In genomic region chr6:119116712-119117281, GRCh38 we compare ENCODE assay signal across 16 cellular contexts. TPM values are rescaled to one million over a fixed set of nuclear protein-coding genes. Genes with fewer than 3 reads are reported as not detected.
DNase-seq lines count a peak whose midpoint lies in the region; ATAC-seq, FAIRE-seq and TF ChIP-seq lines count a peak whose summit lies in the region.
"Had no signal": no experiment of that assay in that cellular context is flagged by ENCODE, and none has a peak within 500 bp of the region (broad histone marks: within the 10 kb centered on the region; RNA-seq: fewer than 3 reads in every experiment).

No MANE protein-coding gene starts in this region.

- H3K79me2 ChIP-seq in GM23338 (replicated peaks; ENCODE audit: insufficient read depth), result no peaks in the 10 kb centered on the region
- H3K79me2 ChIP-seq in keratinocyte (ENCODE audit: control insufficient read depth, insufficient read depth, low read length), result no peaks in the 10 kb centered on the region

- H3K36me3 Mint-ChIP-seq in GM23338 (ENCODE audit: low read depth), result no peaks in the 10 kb centered on the region
- H3K36me3 Mint-ChIP-seq: activated naive CD4-positive, alpha-beta T cell treated with anti-CD3 and anti-CD28 coated beads, Interleukin-2, amount 10 ng/mL, durations not matched to agents 7 days and 5 days had no signal

- ATAC-seq in GM23338 (peak; percentile 47; the same call in 2 of the 3 replicates), GM21576 (IDR thresholded peaks at IDR 0.05; ENCODE audit: unreplicated experiment) (no peak)
- ATAC-seq: heart right ventricle; psoas muscle; stimulated activated naive CD8-positive, alpha-beta T cell treated with anti-CD3 and anti-CD28 coated beads, Interleukin-15, amount 100 ng/mL, for 72 hours had no signal

- H3K4me2 ChIP-seq in GM23338 (no peak overlapping the region), keratinocyte (ENCODE audit: control insufficient read depth, extremely low read depth, insufficient read depth, low read depth, low read length) (no peak overlapping the region)

- H3K9me3 ChIP-seq in keratinocyte (ENCODE audit: control insufficient read depth, low read depth, low read length), result no peaks in the 10 kb centered on the region
- H3K9me3 ChIP-seq: heart right ventricle, psoas muscle had no signal

- H3K27ac Mint-ChIP-seq in GM23338, result no peak overlapping the region
- H3K27ac Mint-ChIP-seq: activated naive CD4-positive, alpha-beta T cell treated with anti-CD3 and anti-CD28 coated beads, Interleukin-2, amount 10 ng/mL, durations not matched to agents 7 days and 5 days; stimulated activated naive CD8-positive, alpha-beta T cell treated with anti-CD3 and anti-CD28 coated beads, Interleukin-15, amount 100 ng/mL, for 72 hours had no signal

- peaks cover 24% of the 10 kb centered on the region for H3K4me1 Mint-ChIP-seq in GM23338

- peaks cover 4% of the 10 kb centered on the region for H3K27me3 Mint-ChIP-seq in GM23338 (ENCODE audit: insufficient read depth, low read depth, poor library complexity)
- H3K27me3 Mint-ChIP-seq: stimulated activated naive CD8-positive, alpha-beta T cell treated with anti-CD3 and anti-CD28 coated beads, Interleukin-15, amount 100 ng/mL, for 72 hours had no signal

- no peaks in the 10 kb centered on the region for H3K9me2 ChIP-seq in GM23338 (ENCODE audit: insufficient read depth)

- no peaks in the 10 kb centered on the region for H3K9me1 ChIP-seq in keratinocyte (ENCODE audit: control insufficient read depth, extremely low read depth, insufficient read depth, low read length)

- no peaks in the 10 kb centered on the region for H3K36me3 ChIP-seq in GM23338 (ENCODE audit: insufficient read depth)
- no peaks in the 10 kb centered on the region for H3K36me3 ChIP-seq in keratinocyte (ENCODE audit: control insufficient read depth in 2 of 2, extremely low read depth in 1 of 2, insufficient read depth in 2 of 2, low read length in 2 of 2)
- H3K36me3 ChIP-seq: heart right ventricle had no signal

- H3K27ac ChIP-seq in C4-2B (no peak overlapping the region), GM23338 (ENCODE audit: low read depth) (no peak overlapping the region), keratinocyte (ENCODE audit: control insufficient read depth, insufficient read depth, low read length) (no peak overlapping the region)
- H3K27ac ChIP-seq: heart right ventricle, psoas muscle had no signal

- dilution Hi-C loops in keratinocyte (cut with MboI; ENCODE audit: extremely low pct_ligation_motif_present, low sequenced_read_pairs), result loop anchor here (25.0 kb wide), 1 partner anchor 154 kb away; no protein-coding TSS in a partner anchor

- no peaks in the 10 kb centered on the region for H4K20me1 ChIP-seq in GM23338 (replicated peaks; ENCODE audit: insufficient read depth)
- no peaks in the 10 kb centered on the region for H4K20me1 ChIP-seq in keratinocyte (ENCODE audit: control insufficient read depth, extremely low read depth, insufficient read depth, low read length)

- no peaks in the 10 kb centered on the region for H3K9me3 Mint-ChIP-seq in GM23338
- H3K9me3 Mint-ChIP-seq: activated naive CD4-positive, alpha-beta T cell treated with anti-CD3 and anti-CD28 coated beads, Interleukin-2, amount 10 ng/mL, durations not matched to agents 7 days and 5 days; stimulated activated naive CD8-positive, alpha-beta T cell treated with anti-CD3 and anti-CD28 coated beads, Interleukin-15, amount 100 ng/mL, for 72 hours had no signal

- TF ChIP-seq CTCF in C4-2B (conservative IDR thresholded peaks at IDR 0.05) (peak; percentile 34), GM23338 (conservative IDR thresholded peaks at IDR 0.05; ENCODE audit: low read depth in 2 of 2) (peak; percentile 51 to 70), WI38 (IDR thresholded peaks at IDR 0.05; ENCODE audit: low read depth, low read length) (peak; percentile 32), keratinocyte (optimal IDR thresholded peaks at IDR 0.05 in 1 of 3, IDR thresholded peaks at IDR 0.05 in 1 of 3, conservative IDR thresholded peaks at IDR 0.05 in 1 of 3; ENCODE audit: extremely low read depth in 1 of 3, insufficient read depth in 2 of 3, low read length in 3 of 3) (peak; percentile 19 to 39 (median 21))

- H2AFZ ChIP-seq in GM23338 (no peak overlapping the region), keratinocyte (ENCODE audit: control insufficient read depth, low read length) (no peak overlapping the region)

- no peak overlapping the region for H3K4me3 ChIP-seq in GM23338
- no peak overlapping the region for H3K4me3 ChIP-seq in WI38 (ENCODE audit: low read depth, low read length)
- no peak overlapping the region for H3K4me3 ChIP-seq in keratinocyte (ENCODE audit: control insufficient read depth in 2 of 3, extremely low read depth in 1 of 3, insufficient read depth in 2 of 3, low read depth in 1 of 3, low read length in 3 of 3)
- H3K4me3 ChIP-seq: heart right ventricle, psoas muscle had no signal

- no peak for FAIRE-seq in keratinocyte (lab: Jason Lieb, UNC)
- FAIRE-seq: colon had no signal

- H3K27me3 ChIP-seq in GM23338 (ENCODE audit: insufficient read depth) (0 out of 2 replicates have a peak, but pooled peaks cover 3% of the 10 kb centered on the region), keratinocyte (ENCODE audit: control insufficient read depth, extremely low read depth, insufficient read depth, low read length) (no peaks in the 10 kb centered on the region)

- no peak overlapping the region for H3K9ac ChIP-seq in keratinocyte (ENCODE audit: control insufficient read depth, extremely low read depth, insufficient read depth, low read length)

- H3K4me3 Mint-ChIP-seq in GM23338, result no peak overlapping the region
- H3K4me3 Mint-ChIP-seq: activated naive CD4-positive, alpha-beta T cell treated with anti-CD3 and anti-CD28 coated beads, Interleukin-2, amount 10 ng/mL, durations not matched to agents 7 days and 5 days; stimulated activated naive CD8-positive, alpha-beta T cell treated with anti-CD3 and anti-CD28 coated beads, Interleukin-15, amount 100 ng/mL, for 72 hours had no signal

- DNase-seq in GM23338 (ENCODE audit: low spot score) (peak; percentile 50), keratinocyte (ENCODE audit: low read depth, low spot score) (no peak), AG20443 (ENCODE audit: low spot score) (no peak), cortex of kidney (lab: John Stamatoyannopoulos, UW) (no peak)
- DNase-seq in NK-92 treated with Interleukin-12 subunit alpha and Interleukin-12 subunit beta, amount 100 ng/mL, for 24 hours (lab: John Stamatoyannopoulos, UW), result no peak
- DNase-seq: activated naive CD4-positive, alpha-beta T cell treated with anti-CD3 and anti-CD28 coated beads, Interleukin-2, amount 10 ng/mL, durations not matched to agents 7 days and 5 days; COR-L47; heart right ventricle; NCI-H1105; psoas muscle; stimulated activated CD4-positive, alpha-beta T cell treated with anti-CD3 and anti-CD28 coated beads, Interleukin-4, amount 100 ng/mL, for 24 hours; stimulated activated naive CD8-positive, alpha-beta T cell treated with anti-CD3 and anti-CD28 coated beads, Interleukin-15, amount 100 ng/mL, for 72 hours had no signal

- H3K4me1 ChIP-seq in GM23338 (ENCODE audit: insufficient read depth) (peaks cover 10% of the 10 kb centered on the region), keratinocyte (ENCODE audit: control insufficient read depth, extremely low read depth, insufficient read depth, low read length) (no peaks in the 10 kb centered on the region)
- H3K4me1 ChIP-seq: psoas muscle had no signal

- no peaks in the 10 kb centered on the region for H3F3A ChIP-seq in GM23338 (replicated peaks; ENCODE audit: low read depth)

TF ChIP-seq in GM23338, 12 proteins besides CTCF, POLR2A, EP300 and RAD21 (continues in another document):
- TF ChIP-seq POLR2AphosphoS5 (IDR thresholded peaks at IDR 0.05; ENCODE audit: low read depth) (no peak), REST (IDR thresholded peaks at IDR 0.05; ENCODE audit: unreplicated experiment) (no peak), JUNB (IDR thresholded peaks at IDR 0.05; ENCODE audit: unreplicated experiment) (no peak)

RNA-seq across cellular contexts. Expression of gene FAM184A, which starts 38.3 kb away (rescaled TPM):
- 8.3 and 18.6 TPM in 2 replicates for total RNA-seq in GM23338 (2014; rRNA removed; shearing (Covaris generic))
- polyA plus RNA-seq in GM23338 (2016; fragmentation: Nextera tagmentation; extraction: Ambion mirVana) (10.6 and 13.7 TPM in 2 replicates), keratinocyte (0.01 to 0.20 TPM (median 0.14 TPM) in 3 replicates)
- polyA plus RNA-seq in keratinocyte (2011; ENCODE audit: low read depth), result 0.07 TPM
- 0.13 and 0.19 TPM in 2 replicates for polyA plus RNA-seq in keratinocyte (2011; cell fraction: cytosol; rRNA removed)
- 0.35 and 0.36 TPM in 2 replicates for polyA plus RNA-seq in keratinocyte (2011; cell fraction: nucleus; rRNA removed)
- polyA plus RNA-seq in keratinocyte (2012; ENCODE audit: low replicate concordance), result 0.17 TPM in 1 of 2 replicates, not detected in the other
- 0.36 TPM in 1 of 3 replicates, not detected in the others for polyA minus RNA-seq in keratinocyte
- polyA minus RNA-seq in keratinocyte (2011; cell fraction: cytosol; rRNA and poly(A)+ RNA removed), result not detected
- 0.39 and 0.42 TPM in 2 replicates for polyA minus RNA-seq in keratinocyte (2011; cell fraction: nucleus; rRNA and poly(A)+ RNA removed)
